ENCODE assay signal across 1 cellular context in genomic region chr3:143157957-143158548, GRCh38.
TF ChIP-seq lines count a peak whose summit lies in the region.

No MANE protein-coding gene starts in this region.

TF ChIP-seq in GM23338, 12 proteins besides CTCF, POLR2A, EP300 and RAD21 (continued from another document):
- TF ChIP-seq, protein P1, sequence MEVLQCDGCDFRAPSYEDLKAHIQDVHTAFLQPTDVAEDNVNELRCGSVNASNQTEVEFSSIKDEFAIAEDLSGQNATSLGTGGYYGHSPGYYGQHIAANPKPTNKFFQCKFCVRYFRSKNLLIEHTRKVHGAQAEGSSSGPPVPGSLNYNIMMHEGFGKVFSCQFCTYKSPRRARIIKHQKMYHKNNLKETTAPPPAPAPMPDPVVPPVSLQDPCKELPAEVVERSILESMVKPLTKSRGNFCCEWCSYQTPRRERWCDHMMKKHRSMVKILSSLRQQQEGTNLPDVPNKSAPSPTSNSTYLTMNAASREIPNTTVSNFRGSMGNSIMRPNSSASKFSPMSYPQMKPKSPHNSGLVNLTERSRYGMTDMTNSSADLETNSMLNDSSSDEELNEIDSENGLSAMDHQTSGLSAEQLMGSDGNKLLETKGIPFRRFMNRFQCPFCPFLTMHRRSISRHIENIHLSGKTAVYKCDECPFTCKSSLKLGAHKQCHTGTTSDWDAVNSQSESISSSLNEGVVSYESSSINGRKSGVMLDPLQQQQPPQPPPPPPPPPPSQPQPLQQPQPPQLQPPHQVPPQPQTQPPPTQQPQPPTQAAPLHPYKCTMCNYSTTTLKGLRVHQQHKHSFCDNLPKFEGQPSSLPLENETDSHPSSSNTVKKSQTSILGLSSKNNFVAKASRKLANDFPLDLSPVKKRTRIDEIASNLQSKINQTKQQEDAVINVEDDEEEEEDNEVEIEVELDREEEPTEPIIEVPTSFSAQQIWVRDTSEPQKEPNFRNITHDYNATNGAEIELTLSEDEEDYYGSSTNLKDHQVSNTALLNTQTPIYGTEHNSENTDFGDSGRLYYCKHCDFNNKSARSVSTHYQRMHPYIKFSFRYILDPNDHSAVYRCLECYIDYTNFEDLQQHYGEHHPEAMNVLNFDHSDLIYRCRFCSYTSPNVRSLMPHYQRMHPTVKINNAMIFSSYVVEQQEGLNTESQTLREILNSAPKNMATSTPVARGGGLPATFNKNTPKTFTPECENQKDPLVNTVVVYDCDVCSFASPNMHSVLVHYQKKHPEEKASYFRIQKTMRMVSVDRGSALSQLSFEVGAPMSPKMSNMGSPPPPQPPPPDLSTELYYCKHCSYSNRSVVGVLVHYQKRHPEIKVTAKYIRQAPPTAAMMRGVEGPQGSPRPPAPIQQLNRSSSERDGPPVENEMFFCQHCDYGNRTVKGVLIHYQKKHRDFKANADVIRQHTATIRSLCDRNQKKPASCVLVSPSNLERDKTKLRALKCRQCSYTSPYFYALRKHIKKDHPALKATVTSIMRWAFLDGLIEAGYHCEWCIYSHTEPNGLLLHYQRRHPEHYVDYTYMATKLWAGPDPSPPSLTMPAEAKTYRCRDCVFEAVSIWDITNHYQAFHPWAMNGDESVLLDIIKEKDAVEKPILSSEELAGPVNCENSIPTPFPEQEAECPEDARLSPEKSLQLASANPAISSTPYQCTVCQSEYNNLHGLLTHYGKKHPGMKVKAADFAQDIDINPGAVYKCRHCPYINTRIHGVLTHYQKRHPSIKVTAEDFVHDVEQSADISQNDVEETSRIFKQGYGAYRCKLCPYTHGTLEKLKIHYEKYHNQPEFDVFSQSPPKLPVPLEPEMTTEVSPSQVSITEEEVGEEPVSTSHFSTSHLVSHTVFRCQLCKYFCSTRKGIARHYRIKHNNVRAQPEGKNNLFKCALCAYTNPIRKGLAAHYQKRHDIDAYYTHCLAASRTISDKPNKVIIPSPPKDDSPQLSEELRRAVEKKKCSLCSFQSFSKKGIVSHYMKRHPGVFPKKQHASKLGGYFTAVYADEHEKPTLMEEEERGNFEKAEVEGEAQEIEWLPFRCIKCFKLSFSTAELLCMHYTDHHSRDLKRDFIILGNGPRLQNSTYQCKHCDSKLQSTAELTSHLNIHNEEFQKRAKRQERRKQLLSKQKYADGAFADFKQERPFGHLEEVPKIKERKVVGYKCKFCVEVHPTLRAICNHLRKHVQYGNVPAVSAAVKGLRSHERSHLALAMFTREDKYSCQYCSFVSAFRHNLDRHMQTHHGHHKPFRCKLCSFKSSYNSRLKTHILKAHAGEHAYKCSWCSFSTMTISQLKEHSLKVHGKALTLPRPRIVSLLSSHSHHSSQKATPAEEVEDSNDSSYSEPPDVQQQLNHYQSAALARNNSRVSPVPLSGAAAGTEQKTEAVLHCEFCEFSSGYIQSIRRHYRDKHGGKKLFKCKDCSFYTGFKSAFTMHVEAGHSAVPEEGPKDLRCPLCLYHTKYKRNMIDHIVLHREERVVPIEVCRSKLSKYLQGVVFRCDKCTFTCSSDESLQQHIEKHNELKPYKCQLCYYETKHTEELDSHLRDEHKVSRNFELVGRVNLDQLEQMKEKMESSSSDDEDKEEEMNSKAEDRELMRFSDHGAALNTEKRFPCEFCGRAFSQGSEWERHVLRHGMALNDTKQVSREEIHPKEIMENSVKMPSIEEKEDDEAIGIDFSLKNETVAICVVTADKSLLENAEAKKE (CRISPR knock-in tag; IDR thresholded peaks at IDR 0.05): no peak
- TF ChIP-seq CREB1 (CRISPR knock-in tag; IDR thresholded peaks at IDR 0.05; ENCODE audit: low read depth) (no peak), POLR2AphosphoS5 (IDR thresholded peaks at IDR 0.05; ENCODE audit: low read depth) (no peak), EZH2 (IDR thresholded peaks at IDR 0.05; ENCODE audit: low read depth, unreplicated experiment) (no peak), STAT1 (IDR thresholded peaks at IDR 0.05; ENCODE audit: unreplicated experiment) (no peak), EZH2phosphoT487 (IDR thresholded peaks at IDR 0.05; ENCODE audit: unreplicated experiment) (no peak), ZNF114 (CRISPR knock-in tag; IDR thresholded peaks at IDR 0.05) (no peak), JUNB (IDR thresholded peaks at IDR 0.05; ENCODE audit: unreplicated experiment) (no peak)
- TF ChIP-seq, protein P2, sequence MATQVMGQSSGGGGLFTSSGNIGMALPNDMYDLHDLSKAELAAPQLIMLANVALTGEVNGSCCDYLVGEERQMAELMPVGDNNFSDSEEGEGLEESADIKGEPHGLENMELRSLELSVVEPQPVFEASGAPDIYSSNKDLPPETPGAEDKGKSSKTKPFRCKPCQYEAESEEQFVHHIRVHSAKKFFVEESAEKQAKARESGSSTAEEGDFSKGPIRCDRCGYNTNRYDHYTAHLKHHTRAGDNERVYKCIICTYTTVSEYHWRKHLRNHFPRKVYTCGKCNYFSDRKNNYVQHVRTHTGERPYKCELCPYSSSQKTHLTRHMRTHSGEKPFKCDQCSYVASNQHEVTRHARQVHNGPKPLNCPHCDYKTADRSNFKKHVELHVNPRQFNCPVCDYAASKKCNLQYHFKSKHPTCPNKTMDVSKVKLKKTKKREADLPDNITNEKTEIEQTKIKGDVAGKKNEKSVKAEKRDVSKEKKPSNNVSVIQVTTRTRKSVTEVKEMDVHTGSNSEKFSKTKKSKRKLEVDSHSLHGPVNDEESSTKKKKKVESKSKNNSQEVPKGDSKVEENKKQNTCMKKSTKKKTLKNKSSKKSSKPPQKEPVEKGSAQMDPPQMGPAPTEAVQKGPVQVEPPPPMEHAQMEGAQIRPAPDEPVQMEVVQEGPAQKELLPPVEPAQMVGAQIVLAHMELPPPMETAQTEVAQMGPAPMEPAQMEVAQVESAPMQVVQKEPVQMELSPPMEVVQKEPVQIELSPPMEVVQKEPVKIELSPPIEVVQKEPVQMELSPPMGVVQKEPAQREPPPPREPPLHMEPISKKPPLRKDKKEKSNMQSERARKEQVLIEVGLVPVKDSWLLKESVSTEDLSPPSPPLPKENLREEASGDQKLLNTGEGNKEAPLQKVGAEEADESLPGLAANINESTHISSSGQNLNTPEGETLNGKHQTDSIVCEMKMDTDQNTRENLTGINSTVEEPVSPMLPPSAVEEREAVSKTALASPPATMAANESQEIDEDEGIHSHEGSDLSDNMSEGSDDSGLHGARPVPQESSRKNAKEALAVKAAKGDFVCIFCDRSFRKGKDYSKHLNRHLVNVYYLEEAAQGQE (IDR thresholded peaks at IDR 0.05; ENCODE audit: unreplicated experiment): no peak
